15 cellular contexts compared by ENCODE assay signal in genomic region chr2:99448556-99448955, GRCh38. TPM values are rescaled to one million over a fixed set of nuclear protein-coding genes. Genes with fewer than 3 reads are reported as not detected.
DNase-seq lines count a peak whose midpoint lies in the region; ATAC-seq and TF ChIP-seq lines count a peak whose summit lies in the region.
"Had no signal": no experiment of that assay in that cellular context is flagged by ENCODE, and none has a peak within 500 bp of the region (broad histone marks: within the 10 kb centered on the region; RNA-seq: fewer than 3 reads in every experiment).

No MANE protein-coding gene starts in this region.

- TF ChIP-seq RAD21 in IMR-90 (IDR thresholded peaks at IDR 0.05; ENCODE audit: low read length) = no peak

- no peak overlapping the region for H2BK15ac ChIP-seq in IMR-90 (ENCODE audit: low read depth, low read length)

- no peak overlapping the region for H2BK120ac ChIP-seq in IMR-90 (ENCODE audit: low read depth, low read length)

- peaks cover 9% of the 10 kb centered on the region for H3K36me3 ChIP-seq in IMR-90 (ENCODE audit: control insufficient read depth, insufficient read depth, low read length)
- H3K36me3 ChIP-seq in A673 (ENCODE audit: insufficient read depth, low read length, poor library complexity, severe bottlenecking) = no peaks in the 10 kb centered on the region

- H3K4me2 ChIP-seq in IMR-90 (ENCODE audit: low read depth, low read length) = no peak overlapping the region

- H2BK5ac ChIP-seq in IMR-90 (ENCODE audit: low read depth, low read length, poor library complexity, severe bottlenecking) = no peak overlapping the region

- H4K20me1 ChIP-seq in IMR-90 (ENCODE audit: insufficient read depth, low read length) = peaks cover 10% of the 10 kb centered on the region

- no peaks in the 10 kb centered on the region for H3K9me1 ChIP-seq in IMR-90 (ENCODE audit: insufficient read depth, low read length)

- TF ChIP-seq CTCF in IMR-90 (conservative IDR thresholded peaks at IDR 0.05; ENCODE audit: low read depth, low read length) (no peak), choroid plexus epithelial cell (conservative IDR thresholded peaks at IDR 0.05; ENCODE audit: low read depth, low read length) (no peak), A673 (conservative IDR thresholded peaks at IDR 0.05; ENCODE audit: low read depth, low read length) (no peak)

- H3K4me3 ChIP-seq in IMR-90 (ENCODE audit: insufficient read depth, low read depth, low read length) (no peak overlapping the region), choroid plexus epithelial cell (ENCODE audit: low read depth, low read length) (no peak overlapping the region), A673 (ENCODE audit: low read depth, low read length, poor library complexity, severe bottlenecking) (no peak overlapping the region)
- H3K4me3 ChIP-seq: skin epidermis had no signal

- in situ Hi-C loops in IMR-90 (cut with MboI; ENCODE audit: low sequenced_read_pairs) = no loop called here

- H3K23ac ChIP-seq in IMR-90 (ENCODE audit: low read depth, low read length) = no peak overlapping the region

- no peak overlapping the region for H3K18ac ChIP-seq in IMR-90 (ENCODE audit: low read depth, low read length)

- H3K27me3 ChIP-seq in IMR-90 (ENCODE audit: control insufficient read depth, insufficient read depth, low read length) (no peaks in the 10 kb centered on the region), A673 (replicated peaks; ENCODE audit: insufficient read depth, low read depth, low read length, poor library complexity) (no peaks in the 10 kb centered on the region)

- no peak for TF ChIP-seq POLR2A in IMR-90 (IDR thresholded peaks at IDR 0.05; ENCODE audit: low read depth, low read length)

- H2AFZ ChIP-seq in IMR-90 (replicated peaks; ENCODE audit: low read length, poor library complexity) = no peak overlapping the region

- peaks cover 16 to 39% of the 10 kb centered on the region in 2 experiments for H3K79me1 ChIP-seq in IMR-90 (ENCODE audit: low read depth in 1 of 2, low read length in 2 of 2)

- H3K27ac ChIP-seq in IMR-90 (ENCODE audit: insufficient read depth, low read length) = no peak overlapping the region
- H3K27ac ChIP-seq in A673 (ENCODE audit: low read depth, low read length, poor library complexity, severe bottlenecking) = no peak overlapping the region
- H3K27ac ChIP-seq: skin epidermis, WERI-Rb-1 had no signal

- BruUV-seq in IMR-90 (replicated peaks; lab: Mats Ljungman, UMichigan) = no TSS peak
- no TSS peak for BruUV-seq in A673 (replicated peaks; lab: Mats Ljungman, UMichigan)

- CTCF ChIA-PET in IMR-90 (lab: Yijun Ruan, JAX) = no interaction called here
- CTCF ChIA-PET in A673 (lab: Charles Lee) = no interaction called here

- H2AK9ac ChIP-seq in IMR-90 (replicated peaks; ENCODE audit: low read depth, low read length, poor library complexity) = no peak overlapping the region

- no peaks in the 10 kb centered on the region for H3K9me3 ChIP-seq in IMR-90 (ENCODE audit: control insufficient read depth, insufficient read depth, low read length)
- H3K9me3 ChIP-seq in A673 (ENCODE audit: low read depth, low read length, poor library complexity, severe bottlenecking) = no peaks in the 10 kb centered on the region

- no peak overlapping the region for H4K5ac ChIP-seq in IMR-90 (ENCODE audit: low read depth, low read length)

- H2AK5ac ChIP-seq in IMR-90 (ENCODE audit: low read depth, low read length) = no peak overlapping the region

- DNase-seq in AG20443 (ENCODE audit: low spot score) (peak; percentile 11), IMR-90 (peak; percentile 53), choroid plexus epithelial cell (ENCODE audit: low read depth) (peak; percentile 28), kidney tubule cell (ENCODE audit: low spot score) (peak; percentile 77), A673 (ENCODE audit: low spot score) (no peak), GOT3 (lab: John Stamatoyannopoulos, UW) (no peak), T1000 (lab: John Stamatoyannopoulos, UW) (no peak)
- DNase-seq: activated gamma-delta T cell treated with Interleukin-2 at 50 U/mL for 16 hours, AML-193, caudate nucleus, NCI-H1694 treated with DMSO at 0.1 percent for 48 hours, NCI-H524, WERI-Rb-1 had no signal

- H3K4ac ChIP-seq in IMR-90 (ENCODE audit: low read depth, low read length) = no peak overlapping the region

- dilution Hi-C loops in IMR-90 (cut with HindIII; ENCODE audit: low sequenced_read_pairs, unreplicated experiment) = no loop called here

- H4K8ac ChIP-seq in IMR-90 (ENCODE audit: low read depth in 2 of 2, low read length in 2 of 2) = no peak overlapping the region

- no peak overlapping the region for H3K9ac ChIP-seq in IMR-90 (ENCODE audit: low read depth, low read length)

- H3K56ac ChIP-seq in IMR-90 (ENCODE audit: extremely low read depth, insufficient read depth, low read length) = no peak overlapping the region

- WGBS in IMR-90 (ENCODE audit: extremely low coverage in 2 of 2, insufficient read length in 1 of 2), 2 experiments = no CpG with 5 or more reads among the region's 2 CpGs

- intact Hi-C loops in IMR-90 (cut with micrococcal nuclease) = no loop called here
- intact Hi-C loops in A673 (cut with micrococcal nuclease; ENCODE audit: unreplicated experiment) = no loop called here

- H2BK20ac ChIP-seq in IMR-90 (ENCODE audit: low read depth, low read length) = no peak overlapping the region

- POLR2A ChIA-PET in IMR-90 (lab: Charles Lee; ENCODE audit: unreplicated experiment) = no interaction called here
- POLR2A ChIA-PET in A673 (lab: Charles Lee; ENCODE audit: low non-redundant PET) = no interaction called here

- H3K4me1 ChIP-seq in IMR-90 (ENCODE audit: control insufficient read depth, insufficient read depth, low read length) (peaks cover 9% of the 10 kb centered on the region), A673 (ENCODE audit: insufficient read depth, low read length, poor library complexity, severe bottlenecking) (no peaks in the 10 kb centered on the region)

- no peak overlapping the region for H3K14ac ChIP-seq in IMR-90 (replicated peaks; ENCODE audit: low read depth, low read length)

- no peak overlapping the region for H4K91ac ChIP-seq in IMR-90 (ENCODE audit: insufficient read depth, low read depth, low read length)

- ATAC-seq in IMR-90 (ENCODE audit: low read depth) (0 out of 2 replicates have a peak, but pooled peaks have one; percentile 18), HG02759 (IDR thresholded peaks at IDR 0.05; ENCODE audit: unreplicated experiment) (no peak)

TF ChIP-seq in IMR-90, 13 proteins besides CTCF, POLR2A, EP300 and RAD21:
- TF ChIP-seq ELK1 (IDR thresholded peaks at IDR 0.05; ENCODE audit: borderline replicate concordance, low read depth, low read length) (no peak), MAZ (IDR thresholded peaks at IDR 0.05; ENCODE audit: borderline replicate concordance, low read depth, low read length) (no peak), RCOR1 (IDR thresholded peaks at IDR 0.05; ENCODE audit: insufficient replicate concordance, low read length) (no peak), RFX5 (IDR thresholded peaks at IDR 0.05; ENCODE audit: low read depth, low read length) (no peak), MAFK (IDR thresholded peaks at IDR 0.05; ENCODE audit: low read depth, low read length) (no peak), NFE2L2 (IDR thresholded peaks at IDR 0.05; ENCODE audit: low read depth, low read length) (no peak), FOS (IDR thresholded peaks at IDR 0.05; ENCODE audit: low read depth, low read length) (no peak), MXI1 (IDR thresholded peaks at IDR 0.05; ENCODE audit: borderline replicate concordance, low read depth, low read length) (no peak), USF2 (IDR thresholded peaks at IDR 0.05; ENCODE audit: low read depth, low read length) (no peak), SMC3 (IDR thresholded peaks at IDR 0.05; ENCODE audit: low read depth, low read length) (no peak), CHD1 (IDR thresholded peaks at IDR 0.05; ENCODE audit: low read depth, low read length) (no peak)

RNA-seq across cellular contexts. Expression of gene REV1, which starts 41.3 kb away (rescaled TPM):
- total RNA-seq in IMR-90 (2012; rRNA removed) = 25.8 and 30.1 TPM in 2 replicates
- 12.3 and 13.4 TPM in 2 replicates for polyA plus RNA-seq in IMR-90 (2012; rRNA removed)
- 2.2 and 2.5 TPM in 2 replicates for polyA plus RNA-seq in IMR-90 (2012; cell fraction: cytosol; rRNA removed)
- 10.8 and 81.4 TPM in 2 replicates for polyA plus RNA-seq in IMR-90 (2012; cell fraction: nucleus; rRNA removed; ENCODE audit: low replicate concordance)
- total RNA-seq in A673 (2021) = 38.1 and 41.2 TPM in 2 replicates

Comparison
In these comparisons a context has a peak if more than half of its experiments do, and no peak if none do; other contexts are left out.
1. DNase-seq: peak in AG20443 (single experiment), IMR-90 (single experiment), choroid plexus epithelial cell (single experiment) and kidney tubule cell (single experiment); none in A673 (single experiment), GOT3 (single experiment) and T1000 (single experiment).